Comparison of ENCODE assay signal across 17 cellular contexts in the genomic region with DNA sequence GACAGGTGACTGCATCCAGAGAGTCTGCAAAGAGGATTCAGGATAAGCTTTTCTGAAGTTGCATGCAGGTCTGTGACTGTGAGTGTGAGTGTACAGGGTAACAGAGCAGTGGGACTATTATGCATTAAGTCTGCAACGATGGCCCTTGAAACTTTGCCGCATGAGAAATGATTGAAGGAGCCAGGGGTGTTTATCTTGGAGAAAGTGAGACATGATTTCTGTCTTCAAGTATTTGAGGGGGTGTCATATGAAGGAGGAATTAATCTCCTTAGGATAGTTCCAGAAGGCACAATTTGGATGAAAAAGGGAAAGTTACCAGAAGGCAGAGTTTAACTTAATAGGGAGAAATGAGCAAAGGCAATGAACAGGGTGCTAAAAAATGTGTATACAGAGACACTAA.
DNase-seq lines count a peak whose midpoint lies in the region; TF ChIP-seq lines count a peak whose summit lies in the region.
"Had no signal": no experiment of that assay in that cellular context is flagged by ENCODE, and none has a peak within 500 bp of the region (broad histone marks: within the 10 kb centered on the region; RNA-seq: fewer than 3 reads in every experiment).

No MANE protein-coding gene starts in this region.

- TF ChIP-seq POLR2A in thyroid gland (IDR thresholded peaks at IDR 0.05): no peak

- no peak overlapping the region for H2AFZ ChIP-seq in osteoblast (ENCODE audit: low read length)
- H2AFZ ChIP-seq: GM23338 had no signal

- H3K4me3 Mint-ChIP-seq in MCF 10A (ENCODE audit: unreplicated experiment): no peak overlapping the region
- H3K4me3 Mint-ChIP-seq: CD4-positive, alpha-beta T cell; GM23338 had no signal

- intact Hi-C loops in thyroid gland (cut with DNase I) (no loop called here), MCF 10A (cut with micrococcal nuclease) (no loop called here)

- H3K9me3 Mint-ChIP-seq in MCF 10A (ENCODE audit: unreplicated experiment): no peaks in the 10 kb centered on the region
- H3K9me3 Mint-ChIP-seq: CD4-positive, alpha-beta T cell; GM23338 had no signal

- H4K20me1 ChIP-seq in osteoblast (ENCODE audit: insufficient read depth, low read length): no peaks in the 10 kb centered on the region

- H3K27ac ChIP-seq in brain microvascular endothelial cell (no peak overlapping the region), osteoblast (ENCODE audit: low read depth, low read length) (peak overlapping the region; percentile 71), thyroid gland (no peak overlapping the region)
- H3K27ac ChIP-seq: 22Rv1, A549, C4-2B had no signal

- no peak for TF ChIP-seq CTCF in brain microvascular endothelial cell (IDR thresholded peaks at IDR 0.05; ENCODE audit: low read depth, low read length, missing control alignments)
- no peak for TF ChIP-seq CTCF in osteoblast (IDR thresholded peaks at IDR 0.05; ENCODE audit: extremely low read depth, low read depth, low read length)
- TF ChIP-seq CTCF in thyroid gland (IDR thresholded peaks at IDR 0.05): no peak
- TF ChIP-seq CTCF in MCF 10A (IDR thresholded peaks at IDR 0.05; ENCODE audit: unreplicated experiment): no peak

- H3K27ac Mint-ChIP-seq in MCF 10A (ENCODE audit: low read depth, unreplicated experiment): no peak overlapping the region
- H3K27ac Mint-ChIP-seq: CD4-positive, alpha-beta T cell; GM23338 had no signal

- H3K79me2 ChIP-seq in osteoblast (ENCODE audit: insufficient read depth, low read length): peaks cover 35% of the 10 kb centered on the region

- in situ Hi-C loops in brain microvascular endothelial cell (cut with HindIII; ENCODE audit: low pct_ligation_motif_present, low sequenced_read_pairs): no loop called here

- peak overlapping the region; percentile 25 for H3K4me2 ChIP-seq in osteoblast (ENCODE audit: insufficient read depth, low read length)
- H3K4me2 ChIP-seq: A549, GM23338 had no signal

- H3K4me1 ChIP-seq in osteoblast (ENCODE audit: insufficient read depth, low read length) (peaks cover 60% of the 10 kb centered on the region), thyroid gland (peaks cover 12% of the 10 kb centered on the region in 2 donors)
- H3K4me1 ChIP-seq: A549, Caco-2 had no signal

- H3K9me3 ChIP-seq in osteoblast (ENCODE audit: low read depth, low read length) (no peaks in the 10 kb centered on the region), thyroid gland (no peaks in the 10 kb centered on the region)
- H3K9me3 ChIP-seq: A549, Caco-2 had no signal

- H3K4me3 ChIP-seq in brain microvascular endothelial cell (ENCODE audit: low read depth, low read length) (no peak overlapping the region), osteoblast (ENCODE audit: insufficient read depth, low read length) (no peak overlapping the region), thyroid gland (replicated peaks in 1 of 3) (no peak overlapping the region)
- H3K4me3 ChIP-seq: A549, GM23338 had no signal

- CTCF ChIA-PET in MCF 10A (lab: Yijun Ruan, JAX): no interaction called here

- POLR2A ChIA-PET in MCF 10A (lab: Yijun Ruan, JAX): no interaction called here

- no peaks in the 10 kb centered on the region for H3K4me1 Mint-ChIP-seq in MCF 10A (ENCODE audit: insufficient read depth, unreplicated experiment)
- H3K4me1 Mint-ChIP-seq: GM23338 had no signal

- H3K36me3 ChIP-seq in brain microvascular endothelial cell (replicated peaks) (no peaks in the 10 kb centered on the region), osteoblast (ENCODE audit: insufficient read depth, low read length) (peaks cover under 1% of the 10 kb centered on the region), thyroid gland (no peaks in the 10 kb centered on the region)

- H3K36me3 Mint-ChIP-seq in MCF 10A (ENCODE audit: insufficient read depth, unreplicated experiment): peaks cover under 1% of the 10 kb centered on the region

- H3K27me3 ChIP-seq in brain microvascular endothelial cell (replicated peaks): no peaks in the 10 kb centered on the region
- H3K27me3 ChIP-seq in osteoblast (ENCODE audit: insufficient read depth, low read length): no peaks in the 10 kb centered on the region
- H3K27me3 ChIP-seq in thyroid gland: no peaks in the 10 kb centered on the region

- DNase-seq in DMS79 (lab: John Stamatoyannopoulos, UW) (peak; percentile 1), DMS79 treated with DMSO at 0.1 percent for 48 hours (lab: John Stamatoyannopoulos, UW) (no peak), brain microvascular endothelial cell (peak; percentile 27), osteoblast (ENCODE audit: insufficient read length, low spot score, missing footprints) (peak; percentile 88), thyroid gland (peak; percentile 20 to 30), MCF 10A (ENCODE audit: unreplicated experiment) (no peak), T-helper 1 cell (no peak)
- no peak for DNase-seq in stimulated activated CD4-positive, alpha-beta T cell treated with anti-CD3 and anti-CD28 coated beads, Interleukin-2, amount 100 ng/mL, for 24 hours
- DNase-seq: AML-193; Caco-2; CD4-positive, alpha-beta T cell; GF-D8; HCEC 1CT had no signal

- WGBS in thyroid gland, 2 donors: 28 to 42% methylated on average over 2 of the region's 2 CpGs

- no peaks in the 10 kb centered on the region for H3K27me3 Mint-ChIP-seq in MCF 10A (ENCODE audit: insufficient read depth, unreplicated experiment)

- BruUV-seq in MCF 10A (replicated peaks; lab: Mats Ljungman, UMichigan): no TSS peak

Comparison
In these comparisons a context has a peak if more than half of its experiments do, and no peak if none do; other contexts are left out.
1. DNase-seq: peak in DMS79 (single experiment), brain microvascular endothelial cell (single experiment), osteoblast (single experiment) and thyroid gland (2 of 2); none in DMS79 treated with DMSO at 0.1 percent for 48 hours (single experiment), MCF 10A (single experiment), stimulated activated CD4-positive, alpha-beta T cell treated with anti-CD3 and anti-CD28 coated beads, Interleukin-2, amount 100 ng/mL, for 24 hours (0 of 2) and T-helper 1 cell (0 of 5).